Comparison of ENCODE assay signal across 8 cellular contexts in the genomic region with DNA sequence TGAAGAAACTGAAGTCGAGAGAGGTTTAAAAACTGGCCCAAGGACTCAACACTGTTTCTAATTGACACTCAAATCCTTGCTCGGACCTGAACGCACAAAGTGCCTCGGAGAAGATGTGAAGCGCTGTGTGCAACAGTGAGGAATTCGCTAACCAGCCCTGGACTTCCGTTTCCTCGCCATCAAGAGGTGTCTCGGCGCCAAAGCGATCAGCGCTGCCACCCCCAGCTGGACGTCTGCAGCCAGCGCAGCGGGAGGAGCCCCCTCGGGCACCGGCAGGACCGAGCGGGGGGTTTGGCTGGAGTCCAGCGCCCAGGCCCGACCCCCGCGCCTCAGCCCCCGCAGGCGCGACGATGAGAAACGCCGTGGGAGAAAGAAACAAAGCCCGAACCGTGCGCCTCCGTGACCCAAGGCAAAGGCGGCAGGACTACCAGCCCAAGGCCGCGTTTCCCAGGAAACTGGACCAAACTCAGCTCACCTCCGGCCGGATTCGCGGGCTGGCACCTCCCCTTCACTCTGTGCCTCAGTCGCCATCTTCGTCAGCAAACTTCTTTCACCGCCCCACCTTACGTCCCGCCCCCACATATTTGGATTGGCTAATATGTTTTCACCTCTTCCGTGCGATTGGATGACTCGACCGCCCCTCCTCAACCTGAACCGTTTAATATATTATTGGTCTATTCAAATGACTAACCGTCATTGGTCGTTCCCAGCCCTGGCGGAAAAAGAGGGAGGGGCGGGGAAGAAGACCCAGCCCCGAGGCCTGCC. TPM values are rescaled to one million over a fixed set of nuclear protein-coding genes. Genes with fewer than 3 reads are reported as not detected.
A peak's percentile ranks its signal among the peaks of the same experiment; 100 is the strongest.
DNase-seq lines count a peak whose midpoint lies in the region; ATAC-seq, FAIRE-seq and TF ChIP-seq lines count a peak whose summit lies in the region.

A gene with protein sequence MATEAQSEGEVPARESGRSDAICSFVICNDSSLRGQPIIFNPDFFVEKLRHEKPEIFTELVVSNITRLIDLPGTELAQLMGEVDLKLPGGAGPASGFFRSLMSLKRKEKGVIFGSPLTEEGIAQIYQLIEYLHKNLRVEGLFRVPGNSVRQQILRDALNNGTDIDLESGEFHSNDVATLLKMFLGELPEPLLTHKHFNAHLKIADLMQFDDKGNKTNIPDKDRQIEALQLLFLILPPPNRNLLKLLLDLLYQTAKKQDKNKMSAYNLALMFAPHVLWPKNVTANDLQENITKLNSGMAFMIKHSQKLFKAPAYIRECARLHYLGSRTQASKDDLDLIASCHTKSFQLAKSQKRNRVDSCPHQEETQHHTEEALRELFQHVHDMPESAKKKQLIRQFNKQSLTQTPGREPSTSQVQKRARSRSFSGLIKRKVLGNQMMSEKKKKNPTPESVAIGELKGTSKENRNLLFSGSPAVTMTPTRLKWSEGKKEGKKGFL (minus strand): TSS at position 541 of the 765 bp plus-strand sequence. CDS start 10 bp downstream, at position 531.

- WGBS in prostate gland: under 1% methylated on average over 55 of the region's 55 CpGs

- peaks cover 5% of the 10 kb centered on the region for H3K4me1 ChIP-seq in prostate gland (replicated peaks)

- no peaks in the 10 kb centered on the region for H3K27me3 ChIP-seq in prostate gland (replicated peaks; ENCODE audit: insufficient read depth)

- H3K36me3 ChIP-seq in prostate gland: no peaks in the 10 kb centered on the region

- H3K9me3 ChIP-seq in prostate gland: no peaks in the 10 kb centered on the region

- ATAC-seq in GM18498 (IDR thresholded peaks at IDR 0.05; ENCODE audit: unreplicated experiment): peak; percentile 95
- peak; percentile 96 for ATAC-seq in HG02938 (IDR thresholded peaks at IDR 0.05; ENCODE audit: unreplicated experiment)
- peak; percentile 99 for ATAC-seq in left ventricle myocardium superior

- peak within 1 kb of the TSS; percentile 92 to 96 for H3K27ac ChIP-seq in prostate gland

- peak; percentile 92 for TF ChIP-seq POLR2A in prostate gland (IDR thresholded peaks at IDR 0.05)

- no peak for FAIRE-seq in urothelium cell line (lab: Jason Lieb, UNC)

- intact Hi-C loops in left ventricle myocardium superior (cut with micrococcal nuclease): no loop called here
- intact Hi-C loops in prostate gland (cut with DNase I): loop anchor here (5.0 kb wide), 1 partner anchor 40 kb away; a partner anchor contains a TSS

- TF ChIP-seq CTCF in prostate gland (IDR thresholded peaks at IDR 0.05): peak in 1 of 4 experiments; percentile 38

- DNase-seq in NCI-H187 (lab: John Stamatoyannopoulos, UW): peak; percentile 78 to 87
- DNase-seq in T-helper 2 cell: peak; percentile 67 to 99 (median 88)
- DNase-seq in anterior cingulate cortex (lab: John Stamatoyannopoulos, UW): peak; percentile 58 to 98 (median 92)
- DNase-seq in left ventricle myocardium superior: peak; percentile 93
- DNase-seq in prostate gland (ENCODE audit: low spot score): peak; percentile 97
- peak; percentile 93 for DNase-seq in urothelium cell line (ENCODE audit: low spot score)

- peak within 1 kb of the TSS; percentile 64 to 79 for H3K4me3 ChIP-seq in prostate gland

RNA-seq across cellular contexts. Expression of the gene that starts here (rescaled TPM):
- total RNA-seq in left ventricle myocardium superior: 3.3 TPM
- total RNA-seq in prostate gland: 10 to 100 TPM; 10.4 to 37.1 TPM

Comparison
In these comparisons a context has a peak if more than half of its experiments do, and no peak if none do; other contexts are left out.
1. Peak in every context shown above with its lines: DNase-seq, ATAC-seq, H3K4me3 ChIP-seq and H3K27ac ChIP-seq.